ENCODE assay signal across 22 cellular contexts in genomic region chr13:64684685-64685431, GRCh38.
DNase-seq lines count a peak whose midpoint lies in the region; ATAC-seq, FAIRE-seq and TF ChIP-seq lines count a peak whose summit lies in the region.
"Had no signal": no experiment of that assay in that cellular context is flagged by ENCODE, and none has a peak within 500 bp of the region (broad histone marks: within the 10 kb centered on the region; RNA-seq: fewer than 3 reads in every experiment).

No MANE protein-coding gene starts in this region.

- H3K27me3 ChIP-seq in H1 (replicated peaks in 1 of 4; ENCODE audit: control insufficient read depth in 3 of 4, extremely low read depth in 1 of 4, insufficient read depth in 3 of 4, low read length in 3 of 4) (no peaks in the 10 kb centered on the region), psoas muscle (ENCODE audit: insufficient read depth in 3 of 3, low read length in 2 of 3) (no peaks in the 10 kb centered on the region)
- H3K27me3 ChIP-seq: Peyer's patch, vagina had no signal

- H2BK120ac ChIP-seq in H1 (replicated peaks; ENCODE audit: low read depth, low read length) = no peak overlapping the region

- no peak overlapping the region for H4K5ac ChIP-seq in H1 (ENCODE audit: insufficient read length, low read depth, low read length)

- FAIRE-seq in H1 (lab: Jason Lieb, UNC) = peak; percentile 62
- FAIRE-seq: kidney had no signal

- H3K4me2 ChIP-seq in H1 (ENCODE audit: insufficient read depth in 1 of 2, low read depth in 2 of 2, low read length in 2 of 2) = peak overlapping the region; percentile 47 to 61

- no peak for TF ChIP-seq CTCF in H1 (IDR thresholded peaks at IDR 0.05; ENCODE audit: control extremely low read depth in 1 of 3, insufficient read depth in 1 of 3, low read depth in 1 of 3, low read length in 3 of 3)
- TF ChIP-seq CTCF in psoas muscle (IDR thresholded peaks at IDR 0.05) = no peak

- no peaks in the 10 kb centered on the region for H4K20me1 ChIP-seq in H1 (replicated peaks in 1 of 2; ENCODE audit: control insufficient read depth in 1 of 2, insufficient read depth in 2 of 2, low read length in 2 of 2)

- no peak for TF ChIP-seq POLR2A in H1 (IDR thresholded peaks at IDR 0.05; ENCODE audit: control extremely low read depth in 1 of 2, low read depth in 2 of 2, low read length in 2 of 2)

- POLR2A ChIA-PET in H1 (lab: Charles Lee; ENCODE audit: partially characterized antibody) = no interaction called here

- 14% methylated on average over 7 of the region's 7 CpGs; no CpG with 5 or more reads in 1 of the 2 experiments for WGBS in H1 (ENCODE audit: extremely low coverage in 1 of 2, insufficient coverage in 1 of 2, insufficient read length in 1 of 2, insufficient replicate concordance in 2 of 2, low coverage in 1 of 2, low lambda C conversion rate in 2 of 2, missing lambda C conversion rate in 1 of 2), 2 experiments
- WGBS in psoas muscle, 3 donors = 46 to 57% (median 57%) methylated on average over 7 of the region's 7 CpGs

- H3K9ac ChIP-seq in H1 (replicated peaks in 1 of 4; ENCODE audit: extremely low read depth in 1 of 4, low read depth in 3 of 4, low read length in 3 of 4) = no peak overlapping the region

- no peak overlapping the region for H2BK15ac ChIP-seq in H1 (ENCODE audit: low read length)

- H3K4me3 ChIP-seq in H1 (ENCODE audit: extremely low read depth in 1 of 4, insufficient read depth in 2 of 4, low read depth in 3 of 4, low read length in 4 of 4) (peak overlapping the region in 1 of 4 experiments; percentile 18; a peak in 1 of 8 replicates), psoas muscle (no peak overlapping the region)
- H3K4me3 ChIP-seq: lower lobe of right lung, Peyer's patch, vagina had no signal

- no peak overlapping the region for H2BK20ac ChIP-seq in H1 (ENCODE audit: low read length)

- H3K4ac ChIP-seq in H1 (replicated peaks; ENCODE audit: insufficient read length, low read depth, low read length) = no peak overlapping the region

- peaks cover 19% of the 10 kb centered on the region for H3K9me3 Mint-ChIP-seq in natural killer cell treated with Interleukin-12 subunit alpha and Interleukin-12 subunit beta and Interleukin-15 and Interleukin-18, amount 100 ng/mL, for 72 hours

- no peak overlapping the region for H4K8ac ChIP-seq in H1 (ENCODE audit: extremely low read depth, insufficient read depth, low read length)

- CTCF ChIA-PET in H1 (lab: Charles Lee; ENCODE audit: partially characterized antibody) = interaction anchor here (1.2 kb wide), 1 partner anchor 154 kb away, joined by 3 read pairs; no protein-coding TSS in a partner anchor

- no peak; a peak in 1 of 3 replicates for TF ChIP-seq EP300 in H1 (IDR thresholded peaks at IDR 0.05; ENCODE audit: borderline replicate concordance in 1 of 2, low read depth in 2 of 2, low read length in 2 of 2)

- peaks cover 2% of the 10 kb centered on the region; the same call in 1 of the 2 replicates for H3K23me2 ChIP-seq in H1 (ENCODE audit: low read depth, low read length)

- no peak overlapping the region for H3K27ac Mint-ChIP-seq in natural killer cell treated with Interleukin-12 subunit alpha and Interleukin-12 subunit beta and Interleukin-15 and Interleukin-18, amount 100 ng/mL, for 72 hours
- H3K27ac Mint-ChIP-seq: effector memory CD8-positive, alpha-beta T cell had no signal

- H3K27ac ChIP-seq in H1 (ENCODE audit: low read depth, low read length) (0 out of 2 replicates have a peak overlapping the region, but pooled peaks have one; percentile 5), psoas muscle (no peak overlapping the region)
- H3K27ac ChIP-seq: C4-2B, lower lobe of right lung, Peyer's patch, vagina, WERI-Rb-1 had no signal

- H3K36me3 ChIP-seq in H1 (ENCODE audit: control insufficient read depth in 2 of 4, insufficient read depth in 4 of 4, low read length in 3 of 4) (no peaks in the 10 kb centered on the region), psoas muscle (ENCODE audit: insufficient read depth in 1 of 2, low read depth in 1 of 2) (no peaks in the 10 kb centered on the region)
- H3K36me3 ChIP-seq: lower lobe of right lung, Peyer's patch, vagina, WERI-Rb-1 had no signal

- no peaks in the 10 kb centered on the region for H3K4me1 Mint-ChIP-seq in natural killer cell treated with Interleukin-12 subunit alpha and Interleukin-12 subunit beta and Interleukin-15 and Interleukin-18, amount 100 ng/mL, for 72 hours (ENCODE audit: low read depth in 2 of 2)

- H3K18ac ChIP-seq in H1 (ENCODE audit: extremely low read depth, low read length) = no peak overlapping the region

- H3K4me3 Mint-ChIP-seq in natural killer cell treated with Interleukin-12 subunit alpha and Interleukin-12 subunit beta and Interleukin-15 and Interleukin-18, amount 100 ng/mL, for 72 hours = no peak overlapping the region
- H3K4me3 Mint-ChIP-seq: effector memory CD8-positive, alpha-beta T cell had no signal

- no peak overlapping the region for H2AK5ac ChIP-seq in H1 (ENCODE audit: low read depth, low read length)

- H3K4me1 ChIP-seq in H1 (replicated peaks in 1 of 4; ENCODE audit: control insufficient read depth in 3 of 4, insufficient read depth in 4 of 4, low read length in 3 of 4) = peaks cover 0 to 12% (median 3%) of the 10 kb centered on the region in 4 experiments; a peak in 4 of 7 replicates
- no peaks in the 10 kb centered on the region for H3K4me1 ChIP-seq in psoas muscle
- H3K4me1 ChIP-seq: lower lobe of right lung, Peyer's patch, vagina had no signal

- H3K9me3 ChIP-seq in H1 (ENCODE audit: insufficient read depth in 2 of 2, low read depth in 1 of 2, low read length in 1 of 2) = no peaks in the 10 kb centered on the region
- no peaks in the 10 kb centered on the region for H3K9me3 ChIP-seq in psoas muscle
- H3K9me3 ChIP-seq: Peyer's patch, vagina had no signal

- no peaks in the 10 kb centered on the region for H3K79me2 ChIP-seq in H1 (ENCODE audit: control insufficient read depth in 1 of 2, insufficient read depth in 2 of 2, low read length in 2 of 2)

- peak; percentile 14 for DNase-seq in EL
- DNase-seq in M059J (ENCODE audit: low read depth) = peak; percentile 12
- peak in 1 of 2 experiments; percentile 58 for DNase-seq in H1 (ENCODE audit: low read depth in 1 of 2, low spot score in 2 of 2)
- peak; percentile 55 for DNase-seq in iris pigment epithelial cell (ENCODE audit: low read depth)
- no peak for DNase-seq in cardiac septum (ENCODE audit: low spot score)
- DNase-seq in psoas muscle = no peak
- no peak for DNase-seq in natural killer cell treated with Interleukin-12 subunit alpha and Interleukin-12 subunit beta and Interleukin-15 and Interleukin-18, amount 100 ng/mL, for 72 hours (ENCODE audit: low spot score)
- DNase-seq: activated CD8-positive, alpha-beta memory T cell treated with anti-CD3 and anti-CD28 coated beads, Interleukin-2, amount 50 U/mL, for 48 hours; activated effector memory CD4-positive, alpha-beta T cell treated with Interleukin-2 at 50 U/mL for 16 hours; central memory CD4-positive, alpha-beta T cell; effector memory CD8-positive, alpha-beta T cell; GDM1; kidney; lower lobe of right lung; NCI-H1048; NCI-H2081; Peyer's patch; right cardiac atrium; WERI-Rb-1 had no signal

- no peak overlapping the region for H3K23ac ChIP-seq in H1 (ENCODE audit: insufficient read length)

- peak overlapping the region; percentile 36; the same call in 1 of the 2 replicates for H2AFZ ChIP-seq in H1 (ENCODE audit: low read length)

- intact Hi-C loops in cardiac septum (cut with DNase I) (no loop called here), psoas muscle (cut with DNase I) (no loop called here)

- H3K36me3 Mint-ChIP-seq in natural killer cell treated with Interleukin-12 subunit alpha and Interleukin-12 subunit beta and Interleukin-15 and Interleukin-18, amount 100 ng/mL, for 72 hours = no peaks in the 10 kb centered on the region

- no peak overlapping the region for H2BK12ac ChIP-seq in H1 (ENCODE audit: low read depth, low read length)

- no peak overlapping the region for H4K91ac ChIP-seq in H1 (replicated peaks; ENCODE audit: insufficient read length, low read length)

- H3K56ac ChIP-seq in H1 (replicated peaks; ENCODE audit: insufficient read length, low read depth, low read length) = no peak overlapping the region

- H2BK5ac ChIP-seq in H1 (ENCODE audit: low read depth, low read length) = peak overlapping the region; percentile 69; the same call in 1 of the 2 replicates

- ATAC-seq in GM18517 (IDR thresholded peaks at IDR 0.05; ENCODE audit: unreplicated experiment) (no peak), psoas muscle (no peak)
- no peak for ATAC-seq in natural killer cell treated with Interleukin-12 subunit alpha and Interleukin-12 subunit beta and Interleukin-15 and Interleukin-18, amount 100 ng/mL, for 72 hours
- ATAC-seq: effector memory CD8-positive, alpha-beta T cell; lower lobe of right lung; right cardiac atrium had no signal

- no peak for TF ChIP-seq RAD21 in H1 (IDR thresholded peaks at IDR 0.05 in 1 of 2, conservative IDR thresholded peaks at IDR 0.05 in 1 of 2; ENCODE audit: low read depth in 2 of 2, low read length in 2 of 2)

- no peak overlapping the region for H3K14ac ChIP-seq in H1 (ENCODE audit: insufficient read length)

- H3K79me1 ChIP-seq in H1 (ENCODE audit: low read depth, low read length) = no peaks in the 10 kb centered on the region

- no peaks in the 10 kb centered on the region for H3K27me3 Mint-ChIP-seq in natural killer cell treated with Interleukin-12 subunit alpha and Interleukin-12 subunit beta and Interleukin-15 and Interleukin-18, amount 100 ng/mL, for 72 hours
- H3K27me3 Mint-ChIP-seq: effector memory CD8-positive, alpha-beta T cell had no signal

TF ChIP-seq in H1, 55 proteins besides CTCF, POLR2A, EP300 and RAD21 (continues in another document):
- TF ChIP-seq EGR1 (IDR thresholded peaks at IDR 0.05; ENCODE audit: borderline replicate concordance, low read depth, low read length) = no peak
- TF ChIP-seq USF2 (IDR thresholded peaks at IDR 0.05; ENCODE audit: low read length) = no peak
- TF ChIP-seq SIRT6 (IDR thresholded peaks at IDR 0.05; ENCODE audit: low read length) = no peak
- TF ChIP-seq RNF2 (IDR thresholded peaks at IDR 0.05; ENCODE audit: borderline replicate concordance, low read depth, low read length, missing control alignments, poor library complexity, severe bottlenecking) = no peak
- no peak for TF ChIP-seq GTF2F1 (IDR thresholded peaks at IDR 0.05; ENCODE audit: borderline replicate concordance, low read depth, low read length)
- TF ChIP-seq MAFK (IDR thresholded peaks at IDR 0.05; ENCODE audit: low read depth, low read length) = no peak
- no peak for TF ChIP-seq SIN3A (conservative IDR thresholded peaks at IDR 0.05 in 1 of 2, IDR thresholded peaks at IDR 0.05 in 1 of 2; ENCODE audit: low read depth in 1 of 2, low read length in 2 of 2)
- no peak for TF ChIP-seq CBX8 (IDR thresholded peaks at IDR 0.05; ENCODE audit: borderline replicate concordance, low read depth, low read length)
- TF ChIP-seq SP1 (IDR thresholded peaks at IDR 0.05; ENCODE audit: low read depth, low read length) = no peak

Comparison
In these comparisons a context has a peak if more than half of its experiments do, and no peak if none do; other contexts are left out.
1. DNase-seq: peak in EL (single experiment), M059J (single experiment) and iris pigment epithelial cell (single experiment); none in cardiac septum (single experiment), psoas muscle (0 of 2) and natural killer cell treated with Interleukin-12 subunit alpha and Interleukin-12 subunit beta and Interleukin-15 and Interleukin-18, amount 100 ng/mL, for 72 hours (single experiment).